1 cellular context compared by ENCODE assay signal in the genomic region with DNA sequence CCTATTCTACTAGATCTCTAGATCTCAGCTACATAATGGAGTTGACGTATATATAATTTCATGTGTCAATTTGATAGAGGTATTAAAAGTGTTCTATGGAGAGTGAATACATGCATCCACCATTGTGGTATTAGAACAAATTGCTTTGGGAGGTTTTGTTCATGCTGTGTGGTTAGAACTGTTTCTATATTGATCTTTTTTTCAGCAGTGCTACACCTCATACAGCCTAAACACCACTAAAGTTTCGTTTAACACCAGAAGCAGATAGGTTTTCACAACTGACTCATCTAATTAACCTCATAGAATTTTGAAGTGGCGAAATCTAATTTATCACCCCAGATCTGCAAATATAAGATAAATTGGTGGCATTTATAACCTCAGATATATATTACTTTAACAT.
TF ChIP-seq lines count a peak whose summit lies in the region.

No MANE protein-coding gene starts in this region.

TF ChIP-seq in HepG2, 621 proteins besides CTCF, POLR2A, EP300 and RAD21 (continued from another document):
- TF ChIP-seq ZNF12 (CRISPR knock-in tag; IDR thresholded peaks at IDR 0.05): peak; percentile 59; the same call in 1 of the 2 replicates
